1 cellular context compared by ENCODE assay signal in the genomic region with DNA sequence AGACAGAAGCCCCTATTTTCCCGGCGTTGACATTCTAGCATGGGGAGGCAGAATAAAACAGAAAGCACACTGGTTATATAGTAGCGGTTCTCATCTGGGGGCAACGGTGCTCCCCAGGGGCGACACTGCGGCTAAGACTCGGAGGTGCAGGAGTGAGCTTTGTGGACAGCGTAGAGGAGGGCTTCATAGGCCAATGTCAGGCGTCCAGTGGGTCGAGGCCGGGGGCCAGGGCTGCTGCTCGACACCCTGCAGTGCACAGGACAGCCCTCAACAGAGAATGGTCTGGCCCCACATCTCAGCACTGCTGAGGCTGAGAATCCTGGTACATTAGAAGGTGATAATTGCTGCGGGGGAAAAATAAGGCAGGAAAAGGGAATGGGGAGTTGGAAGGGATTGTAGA.
TF ChIP-seq lines count a peak whose summit lies in the region.

No MANE protein-coding gene starts in this region.

TF ChIP-seq in HCT116, 20 proteins besides CTCF, POLR2A, EP300 and RAD21 (continued from another document):
- TF ChIP-seq, protein P1, sequence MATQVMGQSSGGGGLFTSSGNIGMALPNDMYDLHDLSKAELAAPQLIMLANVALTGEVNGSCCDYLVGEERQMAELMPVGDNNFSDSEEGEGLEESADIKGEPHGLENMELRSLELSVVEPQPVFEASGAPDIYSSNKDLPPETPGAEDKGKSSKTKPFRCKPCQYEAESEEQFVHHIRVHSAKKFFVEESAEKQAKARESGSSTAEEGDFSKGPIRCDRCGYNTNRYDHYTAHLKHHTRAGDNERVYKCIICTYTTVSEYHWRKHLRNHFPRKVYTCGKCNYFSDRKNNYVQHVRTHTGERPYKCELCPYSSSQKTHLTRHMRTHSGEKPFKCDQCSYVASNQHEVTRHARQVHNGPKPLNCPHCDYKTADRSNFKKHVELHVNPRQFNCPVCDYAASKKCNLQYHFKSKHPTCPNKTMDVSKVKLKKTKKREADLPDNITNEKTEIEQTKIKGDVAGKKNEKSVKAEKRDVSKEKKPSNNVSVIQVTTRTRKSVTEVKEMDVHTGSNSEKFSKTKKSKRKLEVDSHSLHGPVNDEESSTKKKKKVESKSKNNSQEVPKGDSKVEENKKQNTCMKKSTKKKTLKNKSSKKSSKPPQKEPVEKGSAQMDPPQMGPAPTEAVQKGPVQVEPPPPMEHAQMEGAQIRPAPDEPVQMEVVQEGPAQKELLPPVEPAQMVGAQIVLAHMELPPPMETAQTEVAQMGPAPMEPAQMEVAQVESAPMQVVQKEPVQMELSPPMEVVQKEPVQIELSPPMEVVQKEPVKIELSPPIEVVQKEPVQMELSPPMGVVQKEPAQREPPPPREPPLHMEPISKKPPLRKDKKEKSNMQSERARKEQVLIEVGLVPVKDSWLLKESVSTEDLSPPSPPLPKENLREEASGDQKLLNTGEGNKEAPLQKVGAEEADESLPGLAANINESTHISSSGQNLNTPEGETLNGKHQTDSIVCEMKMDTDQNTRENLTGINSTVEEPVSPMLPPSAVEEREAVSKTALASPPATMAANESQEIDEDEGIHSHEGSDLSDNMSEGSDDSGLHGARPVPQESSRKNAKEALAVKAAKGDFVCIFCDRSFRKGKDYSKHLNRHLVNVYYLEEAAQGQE (IDR thresholded peaks at IDR 0.05; ENCODE audit: low read depth): no peak
- TF ChIP-seq SRF (IDR thresholded peaks at IDR 0.05; ENCODE audit: low read depth) (no peak), CEBPB (IDR thresholded peaks at IDR 0.05; ENCODE audit: low read depth) (no peak), EZH2 (IDR thresholded peaks at IDR 0.05) (no peak), ZFX (IDR thresholded peaks at IDR 0.05) (no peak), SIN3A (IDR thresholded peaks at IDR 0.05; ENCODE audit: low read depth) (no peak), SP1 (IDR thresholded peaks at IDR 0.05; ENCODE audit: low read depth) (no peak), ZNF274 (IDR thresholded peaks at IDR 0.05; ENCODE audit: low read depth, low read length) (no peak), TCF7L2 (IDR thresholded peaks at IDR 0.05; ENCODE audit: borderline replicate concordance, extremely low read depth, insufficient read depth, insufficient read length) (no peak)
- TF ChIP-seq, protein P2, sequence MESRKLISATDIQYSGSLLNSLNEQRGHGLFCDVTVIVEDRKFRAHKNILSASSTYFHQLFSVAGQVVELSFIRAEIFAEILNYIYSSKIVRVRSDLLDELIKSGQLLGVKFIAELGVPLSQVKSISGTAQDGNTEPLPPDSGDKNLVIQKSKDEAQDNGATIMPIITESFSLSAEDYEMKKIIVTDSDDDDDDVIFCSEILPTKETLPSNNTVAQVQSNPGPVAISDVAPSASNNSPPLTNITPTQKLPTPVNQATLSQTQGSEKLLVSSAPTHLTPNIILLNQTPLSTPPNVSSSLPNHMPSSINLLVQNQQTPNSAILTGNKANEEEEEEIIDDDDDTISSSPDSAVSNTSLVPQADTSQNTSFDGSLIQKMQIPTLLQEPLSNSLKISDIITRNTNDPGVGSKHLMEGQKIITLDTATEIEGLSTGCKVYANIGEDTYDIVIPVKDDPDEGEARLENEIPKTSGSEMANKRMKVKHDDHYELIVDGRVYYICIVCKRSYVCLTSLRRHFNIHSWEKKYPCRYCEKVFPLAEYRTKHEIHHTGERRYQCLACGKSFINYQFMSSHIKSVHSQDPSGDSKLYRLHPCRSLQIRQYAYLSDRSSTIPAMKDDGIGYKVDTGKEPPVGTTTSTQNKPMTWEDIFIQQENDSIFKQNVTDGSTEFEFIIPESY (IDR thresholded peaks at IDR 0.05; ENCODE audit: extremely low read depth, insufficient replicate concordance, low read length): no peak
- TF ChIP-seq, protein P3, sequence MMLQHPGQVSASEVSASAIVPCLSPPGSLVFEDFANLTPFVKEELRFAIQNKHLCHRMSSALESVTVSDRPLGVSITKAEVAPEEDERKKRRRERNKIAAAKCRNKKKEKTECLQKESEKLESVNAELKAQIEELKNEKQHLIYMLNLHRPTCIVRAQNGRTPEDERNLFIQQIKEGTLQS (IDR thresholded peaks at IDR 0.05): no peak
